In genomic region chr22:17222503-17222902, GRCh38 we compare ENCODE assay signal across 32 cellular contexts. TPM values are rescaled to one million over a fixed set of nuclear protein-coding genes. Genes with fewer than 3 reads are reported as not detected.
"Had no signal": no experiment of that assay in that cellular context is flagged by ENCODE, and none has a peak within 500 bp of the region (broad histone marks: within the 10 kb centered on the region; RNA-seq: fewer than 3 reads in every experiment).

No MANE protein-coding gene starts in this region.

- H3K27me3 Mint-ChIP-seq: activated B cell treated with CpG ODN at 0.5 μM for 24 hours; activated CD4-positive, alpha-beta memory T cell treated with anti-CD3 and anti-CD28 coated beads for 36 hours; central memory CD8-positive, alpha-beta T cell had no signal

- H3K4me3 ChIP-seq: ascending aorta, cardiac muscle cell, MG63, SJCRH30 had no signal

- H3K4me3 Mint-ChIP-seq: activated CD4-positive, alpha-beta memory T cell treated with anti-CD3 and anti-CD28 coated beads for 36 hours; activated naive CD4-positive, alpha-beta T cell treated with anti-CD3 and anti-CD28 coated beads, Interleukin-2, amount 10 ng/mL, durations not matched to agents 7 days and 5 days; activated naive CD8-positive, alpha-beta T cell treated with anti-CD3 and anti-CD28 coated beads, Interleukin-2, amount 10 ng/mL, durations not matched to agents 7 days and 5 days; central memory CD8-positive, alpha-beta T cell; T-helper 1 cell treated with Interleukin-12 subunit alpha and Interleukin-12 subunit beta and Interleukin-4 antibody, amounts not matched to agents 30 μg/mL and 1 μg/mL, for 36 hours; T-helper 2 cell treated with Interferon-gamma antibody and Interleukin-4, amounts not matched to agents 5 μg/mL and 100 μg/mL, for 36 hours had no signal

- ATAC-seq: Panc1 had no signal

- H3K27ac ChIP-seq: ascending aorta, cardiac muscle cell, SJCRH30 had no signal

- H3K4me1 ChIP-seq: ascending aorta, SJCRH30 had no signal

- H3K27me3 ChIP-seq: ascending aorta, cardiac muscle cell, MG63, SJCRH30 had no signal

- H3K9ac ChIP-seq: SK-N-SH had no signal

- H3K9me3 Mint-ChIP-seq: activated B cell treated with CpG ODN at 0.5 μM for 24 hours; activated CD4-positive, alpha-beta memory T cell treated with anti-CD3 and anti-CD28 coated beads for 36 hours; activated naive CD4-positive, alpha-beta T cell treated with anti-CD3 and anti-CD28 coated beads, Interleukin-2, amount 10 ng/mL, durations not matched to agents 7 days and 5 days; activated naive CD8-positive, alpha-beta T cell treated with anti-CD3 and anti-CD28 coated beads, Interleukin-2, amount 10 ng/mL, durations not matched to agents 7 days and 5 days; central memory CD8-positive, alpha-beta T cell; T-helper 1 cell treated with Interleukin-12 subunit alpha and Interleukin-12 subunit beta and Interleukin-4 antibody, amounts not matched to agents 30 μg/mL and 1 μg/mL, for 36 hours; T-helper 2 cell treated with Interferon-gamma antibody and Interleukin-4, amounts not matched to agents 5 μg/mL and 100 μg/mL, for 36 hours had no signal

- H3K4me2 ChIP-seq: SK-N-SH had no signal

- H3K27ac Mint-ChIP-seq: activated CD4-positive, alpha-beta memory T cell treated with anti-CD3 and anti-CD28 coated beads for 36 hours; activated naive CD4-positive, alpha-beta T cell treated with anti-CD3 and anti-CD28 coated beads, Interleukin-2, amount 10 ng/mL, durations not matched to agents 7 days and 5 days; activated naive CD8-positive, alpha-beta T cell treated with anti-CD3 and anti-CD28 coated beads, Interleukin-2, amount 10 ng/mL, durations not matched to agents 7 days and 5 days; T-helper 1 cell treated with Interleukin-12 subunit alpha and Interleukin-12 subunit beta and Interleukin-4 antibody, amounts not matched to agents 30 μg/mL and 1 μg/mL, for 36 hours; T-helper 2 cell treated with Interferon-gamma antibody and Interleukin-4, amounts not matched to agents 5 μg/mL and 100 μg/mL, for 36 hours had no signal

- H3K36me3 ChIP-seq: ascending aorta, cardiac muscle cell, MG63, SJCRH30 had no signal

- H3K9me3 ChIP-seq: ascending aorta, MG63, SJCRH30, SK-N-SH had no signal

- H3K9me2 ChIP-seq: SK-N-SH had no signal

- DNase-seq: activated B cell treated with CpG ODN at 0.5 μM for 24 hours; activated CD4-positive, alpha-beta memory T cell treated with anti-CD3 and anti-CD28 coated beads for 36 hours; activated CD4-positive, alpha-beta T cell treated with anti-CD3 and anti-CD28 coated beads for 4 hours; activated CD4-positive, alpha-beta T cell treated with anti-CD3 and anti-CD28 coated beads, Interleukin-2, amount 50 U/mL, for 1 hour; activated CD4-positive, CD25-positive, alpha-beta regulatory T cell treated with anti-CD3 and anti-CD28 coated beads, Interleukin-2, amount 50 U/mL, for 72 hours; activated CD8-positive, alpha-beta memory T cell treated with anti-CD3 and anti-CD28 coated beads, Interleukin-2, amount 50 U/mL, for 48 hours; activated effector memory CD4-positive, alpha-beta T cell treated with Interleukin-2 at 50 U/mL for 16 hours; activated naive CD4-positive, alpha-beta T cell treated with anti-CD3 and anti-CD28 coated beads, Interleukin-2, amount 10 ng/mL, durations not matched to agents 7 days and 5 days; activated naive CD8-positive, alpha-beta T cell treated with anti-CD3 and anti-CD28 coated beads, Interleukin-2, amount 10 ng/mL, durations not matched to agents 7 days and 5 days; activated T-cell treated with anti-CD3 and anti-CD28 coated beads, Interleukin-2, amount 50 U/mL, for 48 hours; amygdala; Kasumi-1; MG63; MV-4-11; NCI-H1092; NCI-H146; NCI-H187; NCI-H2029 treated with DMSO at 0.1 percent for 48 hours; NCI-H2107; NCI-H2171; NCI-H510A; NCI-H748 treated with DMSO at 0.1 percent for 48 hours; OCI-M1; SHP77; SJCRH30; SK-N-SH had no signal

RNA-seq across cellular contexts. Expression of gene ADA2, which starts 3.3 kb away (rescaled TPM):
- total RNA-seq: ascending aorta had no signal
